Comparison of ENCODE assay signal across 1 cellular context in genomic region chr11:27420722-27421572, GRCh38.
A peak's percentile ranks its signal among the peaks of the same experiment; 100 is the strongest.
TF ChIP-seq lines count a peak whose summit lies in the region.

No MANE protein-coding gene starts in this region.

TF ChIP-seq in IMR-90, 13 proteins besides CTCF, POLR2A, EP300 and RAD21:
- no peak for TF ChIP-seq SMC3 (IDR thresholded peaks at IDR 0.05; ENCODE audit: low read depth, low read length)
- TF ChIP-seq FOS (IDR thresholded peaks at IDR 0.05; ENCODE audit: low read depth, low read length): no peak
- TF ChIP-seq RFX5 (IDR thresholded peaks at IDR 0.05; ENCODE audit: low read depth, low read length): no peak
- TF ChIP-seq CEBPB (IDR thresholded peaks at IDR 0.05; ENCODE audit: low read depth, low read length): peak; percentile 49; the same call in 1 of the 2 replicates
